9 cellular contexts compared by ENCODE assay signal in genomic region chr20:62980970-62981369, GRCh38. TPM values are rescaled to one million over a fixed set of nuclear protein-coding genes. Genes with fewer than 3 reads are reported as not detected.
DNase-seq lines count a peak whose midpoint lies in the region; ATAC-seq, FAIRE-seq and TF ChIP-seq lines count a peak whose summit lies in the region.
"Had no signal": no experiment of that assay in that cellular context is flagged by ENCODE, and none has a peak within 500 bp of the region (broad histone marks: within the 10 kb centered on the region; RNA-seq: fewer than 3 reads in every experiment).

No MANE protein-coding gene starts in this region.

- H3K9ac ChIP-seq in neuronal stem cell (ENCODE audit: low read depth, low read length, poor library complexity) (peak overlapping the region; percentile 54), MM.1S (ENCODE audit: low read length) (no peak overlapping the region)

- H3K27me3 Mint-ChIP-seq in activated T-cell treated with anti-CD3 and anti-CD28 coated beads, Interleukin-2, amount 50 U/mL, for 4 hours (ENCODE audit: low read depth): peaks cover 34% of the 10 kb centered on the region

- peaks cover 43% of the 10 kb centered on the region for H3K4me1 Mint-ChIP-seq in activated T-cell treated with anti-CD3 and anti-CD28 coated beads, Interleukin-2, amount 50 U/mL, for 4 hours (ENCODE audit: low read depth)

- intact Hi-C loops in ascending aorta (cut with DNase I): no loop called here

- no peak overlapping the region for H3K4me3 Mint-ChIP-seq in activated T-cell treated with anti-CD3 and anti-CD28 coated beads, Interleukin-2, amount 50 U/mL, for 4 hours

- no peaks in the 10 kb centered on the region for H3K9me3 ChIP-seq in neuronal stem cell (replicated peaks in 1 of 2; ENCODE audit: control insufficient read depth in 2 of 2, insufficient read depth in 1 of 2, low read depth in 1 of 2, low read length in 2 of 2)
- no peaks in the 10 kb centered on the region for H3K9me3 ChIP-seq in MM.1S (replicated peaks; ENCODE audit: insufficient read depth, low read length)
- no peaks in the 10 kb centered on the region for H3K9me3 ChIP-seq in ascending aorta

- H3K9me2 ChIP-seq in MM.1S (replicated peaks; ENCODE audit: insufficient read depth, low read length): no peaks in the 10 kb centered on the region

- no peaks in the 10 kb centered on the region for H3K79me2 ChIP-seq in MM.1S (ENCODE audit: low read length)

- peak overlapping the region; percentile 26 for H2AK5ac ChIP-seq in neuronal stem cell (ENCODE audit: low read depth, low read length)

- no peak overlapping the region for H2BK15ac ChIP-seq in neuronal stem cell (ENCODE audit: low read length)

- H3K4me1 ChIP-seq in neuronal stem cell (ENCODE audit: control insufficient read depth in 2 of 2, insufficient read depth in 1 of 2, low read depth in 1 of 2, low read length in 2 of 2) (peaks cover 28 to 40% of the 10 kb centered on the region in 2 donors), MM.1S (ENCODE audit: low read length) (peaks cover 16% of the 10 kb centered on the region), ascending aorta (no peaks in the 10 kb centered on the region)

- H2BK120ac ChIP-seq in neuronal stem cell (ENCODE audit: low read depth, low read length): no peak overlapping the region

- no peaks in the 10 kb centered on the region for H3K36me3 Mint-ChIP-seq in activated T-cell treated with anti-CD3 and anti-CD28 coated beads, Interleukin-2, amount 50 U/mL, for 4 hours (ENCODE audit: insufficient read depth)

- H3K9me3 Mint-ChIP-seq in activated T-cell treated with anti-CD3 and anti-CD28 coated beads, Interleukin-2, amount 50 U/mL, for 4 hours: no peaks in the 10 kb centered on the region

- DNase-seq in GM12891 (ENCODE audit: insufficient read length, low spot score) (peak; percentile 60), NCI-H2227 treated with DMSO at 0.1 percent for 48 hours (lab: John Stamatoyannopoulos, UW) (peak; percentile 45), neuronal stem cell (ENCODE audit: low spot score) (no peak), MM.1S (no peak), A172 (ENCODE audit: low spot score) (no peak), ascending aorta (ENCODE audit: low spot score in 2 of 2) (no peak)
- DNase-seq in activated T-cell treated with anti-CD3 and anti-CD28 coated beads, Interleukin-2, amount 50 U/mL, for 4 hours: peak; percentile 23

- H3K36me3 ChIP-seq in neuronal stem cell (replicated peaks in 1 of 2; ENCODE audit: control insufficient read depth in 2 of 2, insufficient read depth in 2 of 2, low read length in 2 of 2) (no peaks in the 10 kb centered on the region), MM.1S (replicated peaks; ENCODE audit: insufficient read depth, low read length) (no peaks in the 10 kb centered on the region), ascending aorta (no peaks in the 10 kb centered on the region)

- peaks cover 0 to 67% (median 0%) of the 10 kb centered on the region in 3 experiments for H3K27me3 ChIP-seq in neuronal stem cell (ENCODE audit: control insufficient read depth in 3 of 3, insufficient read depth in 3 of 3, low read depth in 1 of 3, low read length in 3 of 3)
- H3K27me3 ChIP-seq in MM.1S (replicated peaks; ENCODE audit: insufficient read depth, low read length): peaks cover 87% of the 10 kb centered on the region
- H3K27me3 ChIP-seq in ascending aorta: no peaks in the 10 kb centered on the region

- no peak overlapping the region for H4K91ac ChIP-seq in neuronal stem cell (ENCODE audit: low read depth, low read length, poor library complexity)

- TF ChIP-seq CTCF in MM.1S (IDR thresholded peaks at IDR 0.05; ENCODE audit: low read length) (no peak), ascending aorta (IDR thresholded peaks at IDR 0.05) (no peak)

- peak overlapping the region; percentile 67 for H3K23ac ChIP-seq in neuronal stem cell (ENCODE audit: low read depth, low read length, poor library complexity)

- no peak for FAIRE-seq in GM12891 (lab: Jason Lieb, UNC)

- H4K8ac ChIP-seq in neuronal stem cell (ENCODE audit: low read depth, low read length): no peak overlapping the region

- no peak overlapping the region for H3K4ac ChIP-seq in neuronal stem cell (ENCODE audit: low read length)

- no peaks in the 10 kb centered on the region for H3K79me1 ChIP-seq in neuronal stem cell (ENCODE audit: low read depth, low read length)

- no peaks in the 10 kb centered on the region for H3F3A ChIP-seq in MM.1S (ENCODE audit: insufficient read depth, low read length)

- H2AFZ ChIP-seq in neuronal stem cell (ENCODE audit: low read length): no peak overlapping the region
- H2AFZ ChIP-seq in MM.1S (ENCODE audit: low read length): no peak overlapping the region

- H3K4me2 ChIP-seq in neuronal stem cell (ENCODE audit: insufficient read depth, low read length, poor library complexity, severe bottlenecking) (no peak overlapping the region), MM.1S (ENCODE audit: low read depth, low read length) (no peak overlapping the region)

- H2BK5ac ChIP-seq in neuronal stem cell (ENCODE audit: low read length): peak overlapping the region; percentile 87

- H3K4me3 ChIP-seq in neuronal stem cell (ENCODE audit: low read length in 2 of 2) (no peak overlapping the region), MM.1S (ENCODE audit: low read length) (no peak overlapping the region), ascending aorta (no peak overlapping the region)

- WGBS in neuronal stem cell (ENCODE audit: extremely low coverage in 2 of 2, insufficient read length in 2 of 2, insufficient replicate concordance in 1 of 2), 2 donors: no CpG with 5 or more reads among the region's 28 CpGs

- peak overlapping the region; percentile 85 for H3K18ac ChIP-seq in neuronal stem cell (ENCODE audit: low read length)

- no peak overlapping the region for H3K27ac ChIP-seq in neuronal stem cell (replicated peaks; ENCODE audit: low read length)
- H3K27ac ChIP-seq in MM.1S (ENCODE audit: low read length): no peak overlapping the region
- H3K27ac ChIP-seq in ascending aorta: no peak overlapping the region

- H2BK12ac ChIP-seq in neuronal stem cell (ENCODE audit: low read length): no peak overlapping the region

- peak overlapping the region; percentile 23 for H3K14ac ChIP-seq in neuronal stem cell (ENCODE audit: low read length)

- ATAC-seq in activated T-cell treated with anti-CD3 and anti-CD28 coated beads, Interleukin-2, amount 50 U/mL, for 4 hours: peak; percentile 26 to 41
- ATAC-seq in GM19455 (IDR thresholded peaks at IDR 0.05; ENCODE audit: unreplicated experiment): no peak

- no peak for TF ChIP-seq POLR2A in GM12891 (IDR thresholded peaks at IDR 0.05; ENCODE audit: low read depth, low read length)

- no peaks in the 10 kb centered on the region for H4K20me1 ChIP-seq in MM.1S (ENCODE audit: insufficient read depth, low read length)

TF ChIP-seq in GM12891, 5 proteins besides CTCF, POLR2A, EP300 and RAD21:
- TF ChIP-seq POLR2AphosphoS5 (IDR thresholded peaks at IDR 0.05; ENCODE audit: low read depth, low read length) (no peak), POU2F2 (IDR thresholded peaks at IDR 0.05; ENCODE audit: low read depth, low read length) (no peak), PAX5 (IDR thresholded peaks at IDR 0.05; ENCODE audit: insufficient read depth, low read length, severe bottlenecking) (no peak), TAF1 (IDR thresholded peaks at IDR 0.05; ENCODE audit: low read depth, low read length) (no peak), SPI1 (IDR thresholded peaks at IDR 0.05; ENCODE audit: low read depth, low read length) (no peak)

RNA-seq across cellular contexts. Expression of gene BHLHE23, which starts 25.8 kb away (rescaled TPM):
- polyA plus RNA-seq in GM12891 (2012; ENCODE audit: low read depth, missing spikeins): not detected
- total RNA-seq in activated T-cell treated with anti-CD3 and anti-CD28 coated beads, Interleukin-2, amount 50 U/mL, for 4 hours: not detected
- not detected for polyA plus RNA-seq in neuronal stem cell (2013, experiment 1 of 2)
- polyA plus RNA-seq in neuronal stem cell (2013, experiment 2 of 2): not detected
- not detected in 2 replicates for total RNA-seq in A172 (2014; rRNA removed; shearing (Covaris generic))
- total RNA-seq in ascending aorta: not detected
- total RNA-seq: liver had no signal
- polyA plus RNA-seq: liver had no signal

RNA-seq across cellular contexts. Expression of gene SLC17A9, which starts 28.5 kb away (rescaled TPM):
- 33.7 TPM for polyA plus RNA-seq in GM12891 (2012; ENCODE audit: low read depth, missing spikeins)
- 10 to 100 TPM in 2 of 3 donors, 1 to 10 TPM in 1; 6.8 to 16.1 (median 13.3) TPM for total RNA-seq in activated T-cell treated with anti-CD3 and anti-CD28 coated beads, Interleukin-2, amount 50 U/mL, for 4 hours
- polyA plus RNA-seq in neuronal stem cell (2013, experiment 1 of 2): 1.6 TPM
- 1.9 TPM for polyA plus RNA-seq in neuronal stem cell (2013, experiment 2 of 2)
- total RNA-seq in A172 (2014; rRNA removed; shearing (Covaris generic)): not detected in 2 replicates
- 30.0 TPM for total RNA-seq in ascending aorta

RNA-seq across cellular contexts. Expression of gene GID8, which starts 43.0 kb away (rescaled TPM):
- 23.0 TPM for polyA plus RNA-seq in GM12891 (2012; ENCODE audit: low read depth, missing spikeins)
- total RNA-seq in activated T-cell treated with anti-CD3 and anti-CD28 coated beads, Interleukin-2, amount 50 U/mL, for 4 hours: 10 to 100 TPM; 42.7 to 52.9 (median 47.4) TPM
- 34.3 TPM for polyA plus RNA-seq in neuronal stem cell (2013, experiment 1 of 2)
- polyA plus RNA-seq in neuronal stem cell (2013, experiment 2 of 2): 35.7 TPM
- 25.8 and 28.9 TPM in 2 replicates for total RNA-seq in A172 (2014; rRNA removed; shearing (Covaris generic))
- total RNA-seq in ascending aorta: 9.2 TPM

RNA-seq across cellular contexts. Expression of gene DIDO1, which starts 54.7 kb away (rescaled TPM):
- polyA plus RNA-seq in GM12891 (2012; ENCODE audit: low read depth, missing spikeins): 29.5 TPM
- total RNA-seq in activated T-cell treated with anti-CD3 and anti-CD28 coated beads, Interleukin-2, amount 50 U/mL, for 4 hours: 10 to 100 TPM; 44.9 to 49.9 (median 47.4) TPM
- 50.1 TPM for polyA plus RNA-seq in neuronal stem cell (2013, experiment 1 of 2)
- 49.8 TPM for polyA plus RNA-seq in neuronal stem cell (2013, experiment 2 of 2)
- 33.8 and 38.1 TPM in 2 replicates for total RNA-seq in A172 (2014; rRNA removed; shearing (Covaris generic))
- 42.4 TPM for total RNA-seq in ascending aorta

Comparison
In these comparisons a context has a peak if more than half of its experiments do, and no peak if none do; other contexts are left out.
1. DNase-seq: peak in GM12891 (single experiment), NCI-H2227 treated with DMSO at 0.1 percent for 48 hours (single experiment) and activated T-cell treated with anti-CD3 and anti-CD28 coated beads, Interleukin-2, amount 50 U/mL, for 4 hours (single experiment); none in neuronal stem cell (single experiment), MM.1S (single experiment), A172 (single experiment) and ascending aorta (0 of 2).